ENCODE assay signal across 9 cellular contexts in genomic region chr16:23863511-23864422, GRCh38. TPM values are rescaled to one million over a fixed set of nuclear protein-coding genes. Genes with fewer than 3 reads are reported as not detected.
DNase-seq lines count a peak whose midpoint lies in the region; ATAC-seq and TF ChIP-seq lines count a peak whose summit lies in the region.
"Had no signal": no experiment of that assay in that cellular context is flagged by ENCODE, and none has a peak within 500 bp of the region (broad histone marks: within the 10 kb centered on the region; RNA-seq: fewer than 3 reads in every experiment).

No MANE protein-coding gene starts in this region.

- H3K9me3 Mint-ChIP-seq in activated naive CD8-positive, alpha-beta T cell treated with anti-CD3 and anti-CD28 coated beads, Interleukin-2, amount 50 U/mL, for 24 hours, result no peaks in the 10 kb centered on the region
- H3K9me3 Mint-ChIP-seq in endodermal cell (no peaks in the 10 kb centered on the region), endothelial cell (ENCODE audit: unreplicated experiment) (no peaks in the 10 kb centered on the region)

- peak overlapping the region; percentile 94 for H3K27ac Mint-ChIP-seq in activated naive CD8-positive, alpha-beta T cell treated with anti-CD3 and anti-CD28 coated beads, Interleukin-2, amount 50 U/mL, for 24 hours
- H3K27ac Mint-ChIP-seq in endodermal cell, result no peak overlapping the region
- H3K27ac Mint-ChIP-seq in endothelial cell (ENCODE audit: unreplicated experiment), result no peak overlapping the region

- H3K9ac ChIP-seq in endodermal cell (ENCODE audit: extremely low read depth, low read length, poor library complexity, severe bottlenecking), result no peak overlapping the region

- peak overlapping the region; percentile 81 for H3K4me3 Mint-ChIP-seq in activated naive CD8-positive, alpha-beta T cell treated with anti-CD3 and anti-CD28 coated beads, Interleukin-2, amount 50 U/mL, for 24 hours
- H3K4me3 Mint-ChIP-seq in endodermal cell (no peak overlapping the region), endothelial cell (ENCODE audit: unreplicated experiment) (no peak overlapping the region)

- H3K36me3 ChIP-seq in GM06990 (ENCODE audit: control insufficient read depth, insufficient read depth, low read length), result peaks cover 1% of the 10 kb centered on the region
- no peaks in the 10 kb centered on the region for H3K36me3 ChIP-seq in tibial artery
- no peaks in the 10 kb centered on the region for H3K36me3 ChIP-seq in endodermal cell (ENCODE audit: control insufficient read depth, insufficient read depth, low read length)
- H3K36me3 ChIP-seq: cardiac muscle cell had no signal

- peak; percentile 46 for ATAC-seq in GM19468 (IDR thresholded peaks at IDR 0.05; ENCODE audit: extremely low read depth, unreplicated experiment)
- peak; percentile 74 for ATAC-seq in HG03521 (IDR thresholded peaks at IDR 0.05; ENCODE audit: unreplicated experiment)
- ATAC-seq in activated naive CD8-positive, alpha-beta T cell treated with anti-CD3 and anti-CD28 coated beads, Interleukin-2, amount 50 U/mL, for 24 hours, result peak; percentile 80

- H3K27ac ChIP-seq in tibial artery (peak overlapping the region in 1 of 2 donors; percentile 1), endodermal cell (ENCODE audit: low read depth, low read length) (no peak overlapping the region)
- H3K27ac ChIP-seq: cardiac muscle cell had no signal

- H3K36me3 Mint-ChIP-seq in activated naive CD8-positive, alpha-beta T cell treated with anti-CD3 and anti-CD28 coated beads, Interleukin-2, amount 50 U/mL, for 24 hours (ENCODE audit: low read depth), result peaks cover 3% of the 10 kb centered on the region
- no peaks in the 10 kb centered on the region for H3K36me3 Mint-ChIP-seq in endodermal cell (ENCODE audit: low read depth)
- H3K36me3 Mint-ChIP-seq in endothelial cell (ENCODE audit: low read depth, unreplicated experiment), result no peaks in the 10 kb centered on the region

- intact Hi-C loops in tibial artery (cut with DNase I; ENCODE audit: low total_unique reads), result loop anchor here (10.0 kb wide), 1 partner anchor 129 kb away; no protein-coding TSS in a partner anchor

- H3K4me3 ChIP-seq in GM06990 (replicated peaks; ENCODE audit: low read depth, low read length) (peak overlapping the region; percentile 33), tibial artery (peak overlapping the region; percentile 1 to 11), endodermal cell (ENCODE audit: low read length) (no peak overlapping the region)
- H3K4me3 ChIP-seq: cardiac muscle cell had no signal

- TF ChIP-seq CTCF in GM06990 (IDR thresholded peaks at IDR 0.05; ENCODE audit: insufficient read depth, low read length, poor library complexity, severe bottlenecking) (no peak), tibial artery (IDR thresholded peaks at IDR 0.05) (no peak), endodermal cell (conservative IDR thresholded peaks at IDR 0.05) (no peak), endothelial cell (IDR thresholded peaks at IDR 0.05; ENCODE audit: unreplicated experiment) (no peak)

- no peaks in the 10 kb centered on the region for H3K27me3 Mint-ChIP-seq in activated naive CD8-positive, alpha-beta T cell treated with anti-CD3 and anti-CD28 coated beads, Interleukin-2, amount 50 U/mL, for 24 hours
- H3K27me3 Mint-ChIP-seq in endodermal cell (ENCODE audit: insufficient read depth) (peaks cover 96% of the 10 kb centered on the region), endothelial cell (ENCODE audit: unreplicated experiment) (peaks cover 5% of the 10 kb centered on the region)

- H3K4me1 ChIP-seq in tibial artery, result peaks cover 0 to 8% (median 2%) of the 10 kb centered on the region in 4 donors
- H3K4me1 ChIP-seq in endodermal cell (ENCODE audit: control insufficient read depth, insufficient read depth, low read length), result peaks cover 8% of the 10 kb centered on the region

- H3K27me3 ChIP-seq in GM06990 (replicated peaks; ENCODE audit: control insufficient read depth, insufficient read depth, low read length), result no peaks in the 10 kb centered on the region
- H3K27me3 ChIP-seq in tibial artery, result peaks cover 0 to 2% of the 10 kb centered on the region in 2 donors
- H3K27me3 ChIP-seq in endodermal cell (ENCODE audit: control insufficient read depth, insufficient read depth, low read length, poor library complexity, severe bottlenecking), result peaks cover 90% of the 10 kb centered on the region

- H3K9me3 ChIP-seq in tibial artery (no peaks in the 10 kb centered on the region), endodermal cell (ENCODE audit: control insufficient read depth, low read length) (no peaks in the 10 kb centered on the region)

- peaks cover 87% of the 10 kb centered on the region for H3K4me1 Mint-ChIP-seq in activated naive CD8-positive, alpha-beta T cell treated with anti-CD3 and anti-CD28 coated beads, Interleukin-2, amount 50 U/mL, for 24 hours
- H3K4me1 Mint-ChIP-seq in endodermal cell (peaks cover 10% of the 10 kb centered on the region), endothelial cell (ENCODE audit: unreplicated experiment) (peaks cover 23% of the 10 kb centered on the region)

- peak; percentile 73 for DNase-seq in GM06990 (ENCODE audit: extremely low read depth, insufficient read length)
- DNase-seq in activated naive CD8-positive, alpha-beta T cell treated with anti-CD3 and anti-CD28 coated beads, Interleukin-2, amount 50 U/mL, for 24 hours, result peak; percentile 33
- DNase-seq in tibial artery, result no peak
- no peak for DNase-seq in endodermal cell
- DNase-seq in cerebellar nuclear complex (lab: John Stamatoyannopoulos, UW), result no peak
- DNase-seq in endothelial cell (ENCODE audit: low spot score), result no peak

- WGBS in endodermal cell (ENCODE audit: insufficient coverage in 1 of 2, insufficient read length in 1 of 2), 2 experiments, result 82 to 84% methylated on average over 7 to 12 of the region's 12 CpGs

RNA-seq across cellular contexts. Expression of gene PRKCB, which starts 28.0 kb away (rescaled TPM):
- total RNA-seq in endodermal cell (1 to 10 TPM in 1 of 2 donors, under 1 TPM in 1; 0.38 to 1.1 TPM), endothelial cell (ENCODE audit: unreplicated experiment) (28.7 TPM)
- polyA plus RNA-seq in endodermal cell (2013, experiment 1 of 2), result 3.2 TPM
- polyA plus RNA-seq in endodermal cell (2013, experiment 2 of 2), result 3.1 TPM

Comparison
In these comparisons a context has a peak if more than half of its experiments do, and no peak if none do; other contexts are left out.
1. DNase-seq: peak in GM06990 (single experiment) and activated naive CD8-positive, alpha-beta T cell treated with anti-CD3 and anti-CD28 coated beads, Interleukin-2, amount 50 U/mL, for 24 hours (single experiment); none in tibial artery (0 of 2), endodermal cell (single experiment), cerebellar nuclear complex (0 of 2) and endothelial cell (single experiment).
2. RNA of gene PRKCB, which starts 28.0 kb away (total RNA-seq): 28.7 TPM in endothelial cell (single experiment); 0.38 to 1.1 TPM in endodermal cell; every median in the first group is over 10 times any median in the second.
3. Peak in every context shown above with its lines, with median percentiles within 50 percentile points of each other: ATAC-seq.